Comparison of ENCODE assay signal across 25 cellular contexts in genomic region chr22:45497746-45498145, GRCh38. TPM values are rescaled to one million over a fixed set of nuclear protein-coding genes. Genes with fewer than 3 reads are reported as not detected.
DNase-seq lines count a peak whose midpoint lies in the region; ATAC-seq and TF ChIP-seq lines count a peak whose summit lies in the region.
"Had no signal": no experiment of that assay in that cellular context is flagged by ENCODE, and none has a peak within 500 bp of the region (broad histone marks: within the 10 kb centered on the region; RNA-seq: fewer than 3 reads in every experiment).

No MANE protein-coding gene starts in this region.

- peak overlapping the region; percentile 62 for H3K4me3 ChIP-seq in adipocyte (ENCODE audit: low read length)
- no peak overlapping the region for H3K4me3 ChIP-seq in fibroblast of villous mesenchyme (ENCODE audit: low read depth, low read length)
- H3K4me3 ChIP-seq in mesodermal cell (ENCODE audit: extremely low read depth, insufficient read depth, low read length, poor library complexity, severe bottlenecking), result no peak overlapping the region
- H3K4me3 ChIP-seq in vagina, result no peak overlapping the region
- no peak overlapping the region for H3K4me3 ChIP-seq in neural progenitor cell
- H3K4me3 ChIP-seq: ascending aorta, esophagus squamous epithelium, GM12878, K562, Peyer's patch had no signal

- H3K79me2 ChIP-seq in neural progenitor cell (ENCODE audit: low read depth), result no peaks in the 10 kb centered on the region
- H3K79me2 ChIP-seq: parathyroid adenoma had no signal

- intact Hi-C loops in vagina (cut with DNase I), result no loop called here

- H3K9ac ChIP-seq in adipocyte (ENCODE audit: low read length), result peak overlapping the region; percentile 61
- no peak overlapping the region for H3K9ac ChIP-seq in neural progenitor cell
- H3K9ac ChIP-seq: parathyroid adenoma had no signal

- H3K9me3 ChIP-seq in adipocyte (ENCODE audit: control insufficient read depth, low read length) (no peaks in the 10 kb centered on the region), mesodermal cell (ENCODE audit: control insufficient read depth, low read length) (no peaks in the 10 kb centered on the region), vagina (no peaks in the 10 kb centered on the region), neural progenitor cell (ENCODE audit: low read depth) (no peaks in the 10 kb centered on the region)
- H3K9me3 ChIP-seq: ascending aorta, esophagus squamous epithelium, Peyer's patch had no signal

- no peak for TF ChIP-seq POLR2A in vagina (IDR thresholded peaks at IDR 0.05)

- DNase-seq in adipocyte (ENCODE audit: low read depth), result no peak
- peak; percentile 65 for DNase-seq in fibroblast of villous mesenchyme (ENCODE audit: low read depth)
- DNase-seq in vagina (ENCODE audit: extremely low spot score in 2 of 2), result no peak
- no peak for DNase-seq in neural progenitor cell (ENCODE audit: low spot score)
- DNase-seq in NCI-H526 (lab: John Stamatoyannopoulos, UW), result no peak
- DNase-seq: activated CD4-positive, CD25-positive, alpha-beta regulatory T cell; activated CD8-positive, alpha-beta T cell treated with anti-CD3 and anti-CD28 coated beads, Interleukin-2, amount 10 ng/mL, durations not matched to agents 7 days and 5 days; activated naive CD4-positive, alpha-beta T cell treated with anti-CD3 and anti-CD28 coated beads, Interleukin-2, amount 10 ng/mL, durations not matched to agents 7 days and 5 days; activated T-cell treated with anti-CD3 and anti-CD28 coated beads, Interleukin-2, amount 50 U/mL, for 4 hours; AML-193; CD8-positive, alpha-beta memory T cell; cerebellar nuclear complex; DMS53; effector CD8-positive, alpha-beta T cell; esophagus squamous epithelium; GOT3; NCI-H2029; Peyer's patch had no signal

- TF ChIP-seq CTCF in fibroblast of villous mesenchyme (IDR thresholded peaks at IDR 0.05; ENCODE audit: insufficient read depth, low read depth, low read length), result no peak
- TF ChIP-seq CTCF in vagina (IDR thresholded peaks at IDR 0.05), result no peak
- TF ChIP-seq CTCF in neural progenitor cell (IDR thresholded peaks at IDR 0.05), result no peak

- H3K27ac Mint-ChIP-seq in neural progenitor cell, result no peak overlapping the region
- H3K27ac Mint-ChIP-seq: activated CD8-positive, alpha-beta T cell treated with anti-CD3 and anti-CD28 coated beads, Interleukin-2, amount 10 ng/mL, durations not matched to agents 7 days and 5 days; activated naive CD4-positive, alpha-beta T cell treated with anti-CD3 and anti-CD28 coated beads, Interleukin-2, amount 10 ng/mL, durations not matched to agents 7 days and 5 days; CD8-positive, alpha-beta memory T cell; stimulated activated memory B cell treated with anti-CD40 and anti-IgM and Interleukin-4, amounts not matched to agents 10 μg/mL and 1 μg/mL and 100 μg/mL, for 72 hours had no signal

- no peak for ATAC-seq in GM18868 (IDR thresholded peaks at IDR 0.05; ENCODE audit: unreplicated experiment)
- ATAC-seq: activated CD8-positive, alpha-beta T cell treated with anti-CD3 and anti-CD28 coated beads, Interleukin-2, amount 10 ng/mL, durations not matched to agents 7 days and 5 days; activated T-cell treated with anti-CD3 and anti-CD28 coated beads, Interleukin-2, amount 50 U/mL, for 4 hours; GM12878; K562; stimulated activated memory B cell treated with anti-CD40 and anti-IgM and Interleukin-4, amounts not matched to agents 10 μg/mL and 1 μg/mL and 100 μg/mL, for 72 hours had no signal

- peaks cover 7% of the 10 kb centered on the region for H3K9me3 Mint-ChIP-seq in neural progenitor cell
- H3K9me3 Mint-ChIP-seq: activated naive CD4-positive, alpha-beta T cell treated with anti-CD3 and anti-CD28 coated beads, Interleukin-2, amount 10 ng/mL, durations not matched to agents 7 days and 5 days; activated T-cell treated with anti-CD3 and anti-CD28 coated beads, Interleukin-2, amount 50 U/mL, for 4 hours; stimulated activated memory B cell treated with anti-CD40 and anti-IgM and Interleukin-4, amounts not matched to agents 10 μg/mL and 1 μg/mL and 100 μg/mL, for 72 hours had no signal

- H3K36me3 ChIP-seq in adipocyte (ENCODE audit: control insufficient read depth, insufficient read depth, low read length, severe bottlenecking), result no peaks in the 10 kb centered on the region
- H3K36me3 ChIP-seq in mesodermal cell (ENCODE audit: control insufficient read depth, insufficient read depth, low read length), result no peaks in the 10 kb centered on the region
- no peaks in the 10 kb centered on the region for H3K36me3 ChIP-seq in vagina
- H3K36me3 ChIP-seq in neural progenitor cell, result no peaks in the 10 kb centered on the region
- H3K36me3 ChIP-seq: ascending aorta, esophagus squamous epithelium, Peyer's patch had no signal

- H2AFZ ChIP-seq in neural progenitor cell (replicated peaks), result no peak overlapping the region
- H2AFZ ChIP-seq: parathyroid adenoma had no signal

- no peaks in the 10 kb centered on the region for H4K20me1 ChIP-seq in neural progenitor cell (ENCODE audit: low read depth)

- H3K4me1 Mint-ChIP-seq in neural progenitor cell, result peaks cover 62% of the 10 kb centered on the region

- H3F3A ChIP-seq in neural progenitor cell (ENCODE audit: low read depth), result peaks cover 26% of the 10 kb centered on the region

- WGBS in mesodermal cell (ENCODE audit: insufficient coverage in 2 of 2), 2 experiments, result 85 to 89% methylated on average over 3 to 4 of the region's 5 CpGs

- H3K4me1 ChIP-seq in adipocyte (ENCODE audit: control insufficient read depth, insufficient read depth, low read length), result peaks cover 36% of the 10 kb centered on the region
- H3K4me1 ChIP-seq in mesodermal cell (ENCODE audit: control insufficient read depth, insufficient read depth, low read length, poor library complexity, severe bottlenecking), result peaks cover 17% of the 10 kb centered on the region
- peaks cover 56% of the 10 kb centered on the region for H3K4me1 ChIP-seq in vagina
- peaks cover 15% of the 10 kb centered on the region for H3K4me1 ChIP-seq in neural progenitor cell
- H3K4me1 ChIP-seq: parathyroid adenoma had no signal

- no peak overlapping the region for H3K4me3 Mint-ChIP-seq in neural progenitor cell
- H3K4me3 Mint-ChIP-seq: activated CD8-positive, alpha-beta T cell treated with anti-CD3 and anti-CD28 coated beads, Interleukin-2, amount 10 ng/mL, durations not matched to agents 7 days and 5 days; activated naive CD4-positive, alpha-beta T cell treated with anti-CD3 and anti-CD28 coated beads, Interleukin-2, amount 10 ng/mL, durations not matched to agents 7 days and 5 days; activated T-cell treated with anti-CD3 and anti-CD28 coated beads, Interleukin-2, amount 50 U/mL, for 4 hours; stimulated activated memory B cell treated with anti-CD40 and anti-IgM and Interleukin-4, amounts not matched to agents 10 μg/mL and 1 μg/mL and 100 μg/mL, for 72 hours had no signal

- H3K27ac ChIP-seq in mesodermal cell (ENCODE audit: low read depth, low read length, severe bottlenecking) (peak overlapping the region; percentile 4), vagina (peak overlapping the region; percentile 92), neural progenitor cell (no peak overlapping the region)
- H3K27ac ChIP-seq: parathyroid adenoma had no signal

- peaks cover 43% of the 10 kb centered on the region for H3K27me3 Mint-ChIP-seq in neural progenitor cell (ENCODE audit: insufficient read depth, low read depth)

- H3K4me2 ChIP-seq in neural progenitor cell, result no peak overlapping the region

- no peaks in the 10 kb centered on the region for H3K27me3 ChIP-seq in adipocyte (replicated peaks; ENCODE audit: control insufficient read depth, insufficient read depth, low read length)
- no peaks in the 10 kb centered on the region for H3K27me3 ChIP-seq in vagina
- no peaks in the 10 kb centered on the region for H3K27me3 ChIP-seq in neural progenitor cell
- H3K27me3 ChIP-seq: ascending aorta had no signal

- H3K36me3 Mint-ChIP-seq in neural progenitor cell, result no peaks in the 10 kb centered on the region
- H3K36me3 Mint-ChIP-seq: activated naive CD4-positive, alpha-beta T cell treated with anti-CD3 and anti-CD28 coated beads, Interleukin-2, amount 10 ng/mL, durations not matched to agents 7 days and 5 days; stimulated activated memory B cell treated with anti-CD40 and anti-IgM and Interleukin-4, amounts not matched to agents 10 μg/mL and 1 μg/mL and 100 μg/mL, for 72 hours had no signal

RNA-seq across cellular contexts. Expression of gene FBLN1, which starts 4.9 kb away (rescaled TPM):
- total RNA-seq in fibroblast of villous mesenchyme, result 102 and 256 TPM in 2 replicates
- 489 TPM for polyA plus RNA-seq in mesodermal cell (2013, experiment 1 of 2)
- 428 TPM for polyA plus RNA-seq in mesodermal cell (2013, experiment 2 of 2)
- 1,019 TPM for total RNA-seq in vagina
- total RNA-seq in neural progenitor cell (ENCODE audit: low replicate concordance), result 84.3 and 163 TPM in 2 replicates
- total RNA-seq: activated CD8-positive, alpha-beta T cell treated with anti-CD3 and anti-CD28 coated beads, Interleukin-2, amount 10 ng/mL, durations not matched to agents 7 days and 5 days; CD8-positive, alpha-beta memory T cell had no signal
- polyA plus RNA-seq: CD8-positive, alpha-beta memory T cell; K562 had no signal
